Comparison of ENCODE assay signal across 9 cellular contexts in the genomic region with DNA sequence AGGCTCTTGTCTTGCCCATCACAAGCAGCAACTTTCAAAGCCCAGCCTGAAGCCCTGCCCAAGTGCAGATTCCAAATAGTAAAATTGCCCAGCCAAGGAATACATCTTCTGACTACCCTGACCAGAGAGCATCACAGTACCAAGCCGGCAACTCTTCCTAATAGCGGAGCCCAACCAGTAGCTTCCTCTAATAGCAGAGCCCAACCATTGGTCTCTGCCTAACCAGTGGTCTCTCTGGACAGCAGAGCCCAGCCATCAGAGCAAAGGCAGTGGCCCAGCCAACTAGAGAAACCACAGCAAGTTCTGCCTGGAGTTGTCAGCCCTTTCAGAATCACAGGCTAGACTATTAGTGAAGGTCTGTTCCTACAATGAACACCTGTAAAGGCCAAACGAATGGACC.
DNase-seq lines count a peak whose midpoint lies in the region; ATAC-seq and TF ChIP-seq lines count a peak whose summit lies in the region.
"Had no signal": no experiment of that assay in that cellular context is flagged by ENCODE, and none has a peak within 500 bp of the region (broad histone marks: within the 10 kb centered on the region; RNA-seq: fewer than 3 reads in every experiment).

No MANE protein-coding gene starts in this region.

- no peaks in the 10 kb centered on the region for H3K9me3 ChIP-seq in neuronal stem cell (replicated peaks in 1 of 2; ENCODE audit: control insufficient read depth in 2 of 2, insufficient read depth in 1 of 2, low read depth in 1 of 2, low read length in 2 of 2)

- no peak overlapping the region for H3K14ac ChIP-seq in neuronal stem cell (ENCODE audit: low read length)

- no peak overlapping the region for H2BK5ac ChIP-seq in neuronal stem cell (ENCODE audit: low read length)

- no peak for TF ChIP-seq CTCF in fibroblast of the aortic adventitia (IDR thresholded peaks at IDR 0.05; ENCODE audit: insufficient read depth, low read length)
- no peak for TF ChIP-seq CTCF in dorsolateral prefrontal cortex (IDR thresholded peaks at IDR 0.05 in 54 of 56, conservative IDR thresholded peaks at IDR 0.05 in 2 of 56; ENCODE audit: low read depth in 1 of 56, partially characterized antibody in 56 of 56)

- H3K9ac ChIP-seq in neuronal stem cell (ENCODE audit: low read depth, low read length, poor library complexity): no peak overlapping the region

- H3K4me3 ChIP-seq in fibroblast of the aortic adventitia (ENCODE audit: low read depth, low read length) (no peak overlapping the region), neuronal stem cell (ENCODE audit: low read length in 2 of 2) (no peak overlapping the region), dorsolateral prefrontal cortex (no peak overlapping the region)

- no peak overlapping the region for H3K4ac ChIP-seq in neuronal stem cell (ENCODE audit: low read length)

- no peaks in the 10 kb centered on the region for H3K36me3 ChIP-seq in neuronal stem cell (replicated peaks in 1 of 2; ENCODE audit: control insufficient read depth in 2 of 2, insufficient read depth in 2 of 2, low read length in 2 of 2)

- H3K27me3 ChIP-seq in neuronal stem cell (ENCODE audit: control insufficient read depth in 3 of 3, insufficient read depth in 3 of 3, low read depth in 1 of 3, low read length in 3 of 3): no peaks in the 10 kb centered on the region
- no peaks in the 10 kb centered on the region for H3K27me3 ChIP-seq in dorsolateral prefrontal cortex

- no peaks in the 10 kb centered on the region for H3K79me1 ChIP-seq in neuronal stem cell (ENCODE audit: low read depth, low read length)

- WGBS in neuronal stem cell (ENCODE audit: extremely low coverage in 2 of 2, insufficient read length in 2 of 2, insufficient replicate concordance in 1 of 2), 2 donors: no CpG with 5 or more reads among the region's 3 CpGs

- H3K23ac ChIP-seq in neuronal stem cell (ENCODE audit: low read depth, low read length, poor library complexity): no peak overlapping the region

- no peak overlapping the region for H2BK12ac ChIP-seq in neuronal stem cell (ENCODE audit: low read length)

- no peak overlapping the region for H2BK15ac ChIP-seq in neuronal stem cell (ENCODE audit: low read length)

- DNase-seq in DMS153 treated with DMSO at 0.1 percent for 48 hours (lab: John Stamatoyannopoulos, UW; ENCODE audit: unreplicated experiment): peak; percentile 6
- peak; percentile 84 for DNase-seq in NCI-H748 (lab: John Stamatoyannopoulos, UW; ENCODE audit: unreplicated experiment)
- peak; percentile 93 for DNase-seq in fibroblast of the aortic adventitia (ENCODE audit: low read depth)
- DNase-seq in neuronal stem cell (ENCODE audit: low spot score): no peak
- no peak for DNase-seq in SW 1271 (lab: John Stamatoyannopoulos, UW)
- DNase-seq in stimulated activated CD4-positive, alpha-beta T cell treated with anti-CD3 and anti-CD28 coated beads, Interleukin-4, amount 100 ng/mL, for 1 hour: no peak
- no peak for DNase-seq in dorsolateral prefrontal cortex
- DNase-seq: central memory CD4-positive, alpha-beta T cell had no signal

- H2AK5ac ChIP-seq in neuronal stem cell (ENCODE audit: low read depth, low read length): no peak overlapping the region

- H3K4me1 ChIP-seq in neuronal stem cell (ENCODE audit: control insufficient read depth in 2 of 2, insufficient read depth in 1 of 2, low read depth in 1 of 2, low read length in 2 of 2): peaks cover 0 to 5% of the 10 kb centered on the region in 2 donors

- H2AFZ ChIP-seq in neuronal stem cell (ENCODE audit: low read length): peak overlapping the region; percentile 2

- no peak overlapping the region for H2BK120ac ChIP-seq in neuronal stem cell (ENCODE audit: low read depth, low read length)

- H4K91ac ChIP-seq in neuronal stem cell (ENCODE audit: low read depth, low read length, poor library complexity): no peak overlapping the region

- no peak for ATAC-seq in HG02623 (IDR thresholded peaks at IDR 0.05; ENCODE audit: unreplicated experiment)

- no peak overlapping the region for H4K8ac ChIP-seq in neuronal stem cell (ENCODE audit: low read depth, low read length)

- no peak overlapping the region for H3K4me2 ChIP-seq in neuronal stem cell (ENCODE audit: insufficient read depth, low read length, poor library complexity, severe bottlenecking)

- intact Hi-C loops in dorsolateral prefrontal cortex (cut with DNase I): loop anchor here in 1 of 2 donors (5.0 to 10.0 kb wide), 2 partner anchors 533 to 1241 kb away; no protein-coding TSS in a partner anchor

- no peak overlapping the region for H3K27ac ChIP-seq in neuronal stem cell (replicated peaks; ENCODE audit: low read length)
- H3K27ac ChIP-seq in dorsolateral prefrontal cortex: no peak overlapping the region

- no peak overlapping the region for H3K18ac ChIP-seq in neuronal stem cell (ENCODE audit: low read length)

Comparison
In these comparisons a context has a peak if more than half of its experiments do, and no peak if none do; other contexts are left out.
1. DNase-seq: peak in DMS153 treated with DMSO at 0.1 percent for 48 hours (single experiment), NCI-H748 (single experiment) and fibroblast of the aortic adventitia (single experiment); none in neuronal stem cell (single experiment), SW 1271 (0 of 2), stimulated activated CD4-positive, alpha-beta T cell treated with anti-CD3 and anti-CD28 coated beads, Interleukin-4, amount 100 ng/mL, for 1 hour (single experiment) and dorsolateral prefrontal cortex (0 of 10).